In genomic region chr1:89943846-89944781, GRCh38 we compare ENCODE assay signal across 26 cellular contexts. TPM values are rescaled to one million over a fixed set of nuclear protein-coding genes. Genes with fewer than 3 reads are reported as not detected.
DNase-seq lines count a peak whose midpoint lies in the region; ATAC-seq and TF ChIP-seq lines count a peak whose summit lies in the region.
"Had no signal": no experiment of that assay in that cellular context is flagged by ENCODE, and none has a peak within 500 bp of the region (broad histone marks: within the 10 kb centered on the region; RNA-seq: fewer than 3 reads in every experiment).

No MANE protein-coding gene starts in this region.

- H3K18ac ChIP-seq in trophoblast cell (ENCODE audit: low read length), result no peak overlapping the region

- H3K23ac ChIP-seq in trophoblast cell (ENCODE audit: low read length), result no peak overlapping the region

- H3K27ac ChIP-seq in HEK293 (ENCODE audit: extremely low read depth, low read depth, low read length) (no peak overlapping the region), Panc1 (ENCODE audit: low read length) (no peak overlapping the region), hepatocyte (peak overlapping the region; percentile 77), trophoblast cell (ENCODE audit: low read depth, low read length) (peak overlapping the region; percentile 82)
- H3K27ac ChIP-seq: body of pancreas, SJCRH30, upper lobe of right lung had no signal

- no peak overlapping the region for H3K9ac ChIP-seq in trophoblast cell (ENCODE audit: low read length)

- no peak overlapping the region for H3K4ac ChIP-seq in trophoblast cell (ENCODE audit: low read depth, low read length)

- no peak overlapping the region for H4K91ac ChIP-seq in trophoblast cell (ENCODE audit: low read depth, low read length)

- no peaks in the 10 kb centered on the region for H3K9me2 ChIP-seq in hepatocyte (replicated peaks; ENCODE audit: insufficient read depth)

- no peak overlapping the region for H2AFZ ChIP-seq in hepatocyte
- H2AFZ ChIP-seq in trophoblast cell (ENCODE audit: insufficient read depth, low read length, poor library complexity), result no peak overlapping the region

- H3K79me1 ChIP-seq in trophoblast cell (ENCODE audit: low read length), result peaks cover 8% of the 10 kb centered on the region

- 43% methylated on average over 5 of the region's 5 CpGs for WGBS in hepatocyte (ENCODE audit: low lambda C conversion rate, missing lambda C conversion rate)
- whole genome bisulfite sequencing in trophoblast cell (ENCODE audit: extremely low coverage, insufficient coverage, insufficient read length), result no CpG with 5 or more reads among the region's 5 CpGs

- H2AK5ac ChIP-seq in trophoblast cell (ENCODE audit: low read length), result no peak overlapping the region

- no peak overlapping the region for H3K14ac ChIP-seq in trophoblast cell (ENCODE audit: low read length)

- H4K20me1 ChIP-seq in hepatocyte (ENCODE audit: insufficient read depth, poor library complexity, severe bottlenecking), result no peaks in the 10 kb centered on the region

- H4K8ac ChIP-seq in trophoblast cell (ENCODE audit: low read depth, low read length), result no peak overlapping the region

- H3K4me1 ChIP-seq in HEK293 (ENCODE audit: control insufficient read depth, insufficient read depth, low read length), result 0 out of 2 replicates have a peak, but pooled peaks cover 2% of the 10 kb centered on the region
- no peaks in the 10 kb centered on the region for H3K4me1 ChIP-seq in Panc1 (ENCODE audit: control insufficient read depth, insufficient read depth, low read length)
- peaks cover 27% of the 10 kb centered on the region for H3K4me1 ChIP-seq in hepatocyte (ENCODE audit: insufficient read depth)
- peaks cover 17 to 19% of the 10 kb centered on the region in 2 experiments for H3K4me1 ChIP-seq in trophoblast cell (ENCODE audit: control insufficient read depth in 1 of 2, insufficient read depth in 2 of 2, low read length in 2 of 2)
- H3K4me1 ChIP-seq: body of pancreas, Caco-2, upper lobe of right lung had no signal

- H3K4me3 ChIP-seq in HEK293 (ENCODE audit: low read depth, low read length), result no peak overlapping the region
- no peak overlapping the region for H3K4me3 ChIP-seq in Panc1 (ENCODE audit: low read depth in 2 of 2, low read length in 2 of 2)
- no peak overlapping the region for H3K4me3 ChIP-seq in hepatocyte
- no peak overlapping the region for H3K4me3 ChIP-seq in trophoblast cell (ENCODE audit: low read depth, low read length)
- H3K4me3 ChIP-seq: body of pancreas, SJCRH30, upper lobe of right lung had no signal

- POLR2A ChIA-PET in HEK293 (lab: Yijun Ruan, JAX) (no interaction called here), Panc1 (lab: Charles Lee) (interaction anchor here (0.6 kb wide), 1 partner anchor 17 kb away, joined by 9 read pairs; no protein-coding TSS in a partner anchor)

- no peak overlapping the region for H2BK12ac ChIP-seq in trophoblast cell (ENCODE audit: low read length)

- no peak for DNase-seq in Panc1 (ENCODE audit: low read depth, low spot score)
- no peak for DNase-seq in hepatocyte (ENCODE audit: low spot score)
- no peak for DNase-seq in trophoblast cell
- DNase-seq in NCI-H1105 (lab: John Stamatoyannopoulos, UW), result no peak
- no peak for DNase-seq in NCI-H2029 treated with DMSO at 0.1 percent for 48 hours (lab: John Stamatoyannopoulos, UW)
- DNase-seq in RKO (ENCODE audit: low spot score), result no peak
- DNase-seq: activated CD4-positive, alpha-beta memory T cell treated with anti-CD3 and anti-CD28 coated beads, Interleukin-2, amount 10 ng/mL, durations not matched to agents 7 days and 5 days; activated CD4-positive, alpha-beta T cell treated with anti-CD3 and anti-CD28 coated beads for 1 hour; activated naive CD4-positive, alpha-beta T cell treated with anti-CD3 and anti-CD28 coated beads, Interleukin-2, amount 50 U/mL, for 16 hours; body of pancreas; C1 segment of cervical spinal cord; Caco-2; dermis blood vessel endothelial cell; DMS53; hippocampal formation; NCI-H1694 treated with DMSO at 0.1 percent for 48 hours; NCI-H2171 treated with DMSO at 0.1 percent for 48 hours; NCI-H524; SJCRH30; stimulated activated CD4-positive, alpha-beta T cell treated with anti-CD3 and anti-CD28 coated beads, Interleukin-15, amount 100 ng/mL, for 24 hours; SW 1271; upper lobe of right lung had no signal

- ATAC-seq in Panc1 (no peak), HG03097 (IDR thresholded peaks at IDR 0.05; ENCODE audit: low FRiP score, unreplicated experiment) (no peak)
- ATAC-seq: activated T-helper 17 cell treated with anti-CD3 and anti-CD28 coated beads, Interleukin-2, amount 50 U/mL, for 72 hours; stimulated activated effector memory CD8-positive, alpha-beta T cell treated with anti-CD3 and anti-CD28 coated beads, Interleukin-12 subunit alpha, Interleukin-12 subunit beta, amount 100 ng/mL, for 72 hours; upper lobe of right lung had no signal

- H3K36me3 ChIP-seq in HEK293 (ENCODE audit: control insufficient read depth in 2 of 2, insufficient read depth in 1 of 2, low read length in 2 of 2), result no peaks in the 10 kb centered on the region
- no peaks in the 10 kb centered on the region for H3K36me3 ChIP-seq in Panc1 (ENCODE audit: control insufficient read depth, insufficient read depth, low read length)
- H3K36me3 ChIP-seq in hepatocyte (replicated peaks; ENCODE audit: insufficient read depth, low read depth), result no peaks in the 10 kb centered on the region
- no peaks in the 10 kb centered on the region for H3K36me3 ChIP-seq in trophoblast cell (ENCODE audit: control insufficient read depth in 1 of 2, insufficient read depth in 2 of 2, low read length in 2 of 2)
- H3K36me3 ChIP-seq: SJCRH30, upper lobe of right lung had no signal

- H3K9me3 ChIP-seq in HEK293 (ENCODE audit: control insufficient read depth, insufficient read depth, low read depth, low read length) (no peaks in the 10 kb centered on the region), Panc1 (ENCODE audit: control insufficient read depth, insufficient read depth, low read depth, low read length) (no peaks in the 10 kb centered on the region), hepatocyte (ENCODE audit: low read depth) (no peaks in the 10 kb centered on the region), trophoblast cell (ENCODE audit: insufficient read depth, low read depth, low read length) (no peaks in the 10 kb centered on the region)
- H3K9me3 ChIP-seq: body of pancreas, Caco-2, SJCRH30, upper lobe of right lung had no signal

- CTCF ChIA-PET in HEK293 (lab: Yijun Ruan, JAX) (interaction anchor here (0.6 to 0.7 kb wide), 2 partner anchors 126 to 581 kb away, joined by 3 read pairs; no protein-coding TSS in a partner anchor), Panc1 (lab: Charles Lee) (no interaction called here)

- BruUV-seq in Panc1 (replicated peaks; lab: Mats Ljungman, UMichigan), result TSS peak; percentile 45

- no peak overlapping the region for H2BK5ac ChIP-seq in trophoblast cell (ENCODE audit: low read depth, low read length, poor library complexity)

- intact Hi-C loops in Panc1 (cut with micrococcal nuclease; ENCODE audit: unreplicated experiment), result no loop called here

- TF ChIP-seq CTCF in HEK293 (tag by site-specific recombination; IDR thresholded peaks at IDR 0.05), result no peak
- TF ChIP-seq CTCF in Panc1 (IDR thresholded peaks at IDR 0.05), result no peak
- TF ChIP-seq CTCF in hepatocyte (IDR thresholded peaks at IDR 0.05; ENCODE audit: poor library complexity), result no peak

- no peak overlapping the region for H4K12ac ChIP-seq in trophoblast cell (ENCODE audit: low read depth, low read length)

- in situ Hi-C loops in Panc1 (cut with HindIII; ENCODE audit: low pct_unique_long_range_greater_than_20kb, low sequenced_read_pairs), result no loop called here

- H3K79me2 ChIP-seq in hepatocyte (no peaks in the 10 kb centered on the region), trophoblast cell (ENCODE audit: control insufficient read depth, insufficient read depth, low read length, poor library complexity) (no peaks in the 10 kb centered on the region)

- H3K27me3 ChIP-seq in Panc1 (ENCODE audit: control insufficient read depth, insufficient read depth, low read length) (no peaks in the 10 kb centered on the region), hepatocyte (no peaks in the 10 kb centered on the region), trophoblast cell (ENCODE audit: insufficient read depth, low read length) (no peaks in the 10 kb centered on the region)
- H3K27me3 ChIP-seq: body of pancreas, SJCRH30, upper lobe of right lung had no signal

- peak overlapping the region; percentile 72 for H2BK120ac ChIP-seq in trophoblast cell (ENCODE audit: insufficient read depth, low read length, poor library complexity)

- H3K4me2 ChIP-seq in hepatocyte (peak overlapping the region; percentile 35), trophoblast cell (ENCODE audit: low read length) (no peak overlapping the region)

TF ChIP-seq in HEK293, 187 proteins besides CTCF, POLR2A, EP300 and RAD21 (continues in another document):
- TF ChIP-seq ZBTB10 (tag by site-specific recombination; IDR thresholded peaks at IDR 0.05), result no peak

RNA-seq across cellular contexts. Expression of gene ZNF326, which starts 50.8 kb away (rescaled TPM):
- total RNA-seq in Panc1 (2021; ENCODE audit: unreplicated experiment) (19.7 TPM), hepatocyte (24.1 and 25.7 TPM in 2 replicates)
- 9.1 TPM for polyA plus RNA-seq in Panc1 (2012; ENCODE audit: insufficient read length)
- polyA plus RNA-seq in hepatocyte, result 16.1 and 18.3 TPM in 2 replicates
- 26.8 and 27.1 TPM in 2 replicates for polyA plus RNA-seq in trophoblast cell (2013)

Comparison
In these comparisons a context has a peak if more than half of its experiments do, and no peak if none do; other contexts are left out.
1. H3K27ac ChIP-seq: peak in hepatocyte (single experiment) and trophoblast cell (single experiment); none in HEK293 (single experiment) and Panc1 (single experiment).